In genomic region chrX:142149919-142150318, GRCh38 we compare ENCODE assay signal across 1 cellular context.
TF ChIP-seq lines count a peak whose summit lies in the region.

No MANE protein-coding gene starts in this region.

TF ChIP-seq in HEK293, 187 proteins besides CTCF, POLR2A, EP300 and RAD21 (continued from another document):
- TF ChIP-seq EGR2 (tag by site-specific recombination; IDR thresholded peaks at IDR 0.05; ENCODE audit: low read depth) (peak; percentile 55; the same call in 1 of the 2 replicates), ZNF292 (tag by site-specific recombination; IDR thresholded peaks at IDR 0.05; ENCODE audit: borderline replicate concordance, low read depth) (no peak), ZNF223 (tag by site-specific recombination; IDR thresholded peaks at IDR 0.05) (no peak), ZBTB8A (tag by site-specific recombination; IDR thresholded peaks at IDR 0.05) (peak; percentile 32; the same call in 1 of the 2 replicates), ZNF121 (tag by site-specific recombination; IDR thresholded peaks at IDR 0.05) (no peak), SP7 (tag by site-specific recombination; IDR thresholded peaks at IDR 0.05) (no peak), ZFP3 (tag by site-specific recombination; IDR thresholded peaks at IDR 0.05; ENCODE audit: low read depth) (no peak), ZXDB (tag by site-specific recombination; IDR thresholded peaks at IDR 0.05) (no peak)
- TF ChIP-seq, protein P1, sequence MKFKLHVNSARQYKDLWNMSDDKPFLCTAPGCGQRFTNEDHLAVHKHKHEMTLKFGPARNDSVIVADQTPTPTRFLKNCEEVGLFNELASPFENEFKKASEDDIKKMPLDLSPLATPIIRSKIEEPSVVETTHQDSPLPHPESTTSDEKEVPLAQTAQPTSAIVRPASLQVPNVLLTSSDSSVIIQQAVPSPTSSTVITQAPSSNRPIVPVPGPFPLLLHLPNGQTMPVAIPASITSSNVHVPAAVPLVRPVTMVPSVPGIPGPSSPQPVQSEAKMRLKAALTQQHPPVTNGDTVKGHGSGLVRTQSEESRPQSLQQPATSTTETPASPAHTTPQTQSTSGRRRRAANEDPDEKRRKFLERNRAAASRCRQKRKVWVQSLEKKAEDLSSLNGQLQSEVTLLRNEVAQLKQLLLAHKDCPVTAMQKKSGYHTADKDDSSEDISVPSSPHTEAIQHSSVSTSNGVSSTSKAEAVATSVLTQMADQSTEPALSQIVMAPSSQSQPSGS (tag by site-specific recombination; IDR thresholded peaks at IDR 0.05; ENCODE audit: low read depth): no peak
